Comparison of ENCODE assay signal across 27 cellular contexts in the genomic region with DNA sequence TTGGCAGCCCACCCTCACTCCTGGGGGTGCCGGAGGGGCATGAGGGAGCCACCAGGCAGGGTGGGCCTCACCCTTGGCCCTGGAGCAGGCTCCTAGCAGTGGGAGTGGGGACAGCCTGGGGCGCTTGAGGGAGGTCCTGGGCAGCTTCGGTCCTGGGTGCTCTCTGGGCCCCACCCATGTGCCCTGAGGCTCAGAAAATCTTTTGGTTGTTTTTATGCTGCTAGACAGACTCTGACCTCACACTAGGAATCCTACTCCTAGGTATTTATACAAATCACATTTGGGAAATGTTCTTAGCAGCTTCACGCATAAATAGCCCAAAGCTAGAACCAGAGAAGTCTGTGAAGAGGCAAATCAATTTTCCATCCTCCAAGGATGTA. TPM values are rescaled to one million over a fixed set of nuclear protein-coding genes. Genes with fewer than 3 reads are reported as not detected.
A peak's percentile ranks its signal among the peaks of the same experiment; 100 is the strongest.
DNase-seq lines count a peak whose midpoint lies in the region; ATAC-seq, FAIRE-seq and TF ChIP-seq lines count a peak whose summit lies in the region.
"Had no signal": no experiment of that assay in that cellular context is flagged by ENCODE, and none has a peak within 500 bp of the region (broad histone marks: within the 10 kb centered on the region; RNA-seq: fewer than 3 reads in every experiment).

No MANE protein-coding gene starts in this region.

- peak overlapping the region; percentile 14 for H2AFZ ChIP-seq in ACC112 (ENCODE audit: low read length, unreplicated experiment)
- H2AFZ ChIP-seq in GM23338, result peak overlapping the region; percentile 10; the same call in 1 of the 2 replicates
- peak overlapping the region; percentile 49 for H2AFZ ChIP-seq in keratinocyte (ENCODE audit: control insufficient read depth, low read length)

- H3K27ac ChIP-seq in ACC112 (ENCODE audit: low read depth, low read length) (no peak overlapping the region), GM23338 (ENCODE audit: low read depth) (no peak overlapping the region), SJSA1 (peak overlapping the region; percentile 78), keratinocyte (ENCODE audit: control insufficient read depth, insufficient read depth, low read length) (no peak overlapping the region), esophagus squamous epithelium (no peak overlapping the region), caudate nucleus (ENCODE audit: low read depth, low read length) (no peak overlapping the region)
- H3K27ac ChIP-seq: coronary artery, left lung had no signal

- H4K20me1 ChIP-seq in GM23338 (replicated peaks; ENCODE audit: insufficient read depth) (no peaks in the 10 kb centered on the region), keratinocyte (ENCODE audit: control insufficient read depth, extremely low read depth, insufficient read depth, low read length) (no peaks in the 10 kb centered on the region)

- FAIRE-seq in keratinocyte (lab: Jason Lieb, UNC), result peak; percentile 51
- FAIRE-seq: A204.1, frontal cortex, GM18507 had no signal

- no peak overlapping the region for H3K4me3 ChIP-seq in ACC112 (ENCODE audit: low read depth, low read length)
- H3K4me3 ChIP-seq in GM23338, result no peak overlapping the region
- H3K4me3 ChIP-seq in SJSA1, result no peak overlapping the region
- no peak overlapping the region for H3K4me3 ChIP-seq in keratinocyte (ENCODE audit: control insufficient read depth in 2 of 3, extremely low read depth in 1 of 3, insufficient read depth in 2 of 3, low read depth in 1 of 3, low read length in 3 of 3)
- no peak overlapping the region for H3K4me3 ChIP-seq in esophagus squamous epithelium
- H3K4me3 ChIP-seq: coronary artery, left lung had no signal

- no peak overlapping the region for H3K27ac Mint-ChIP-seq in GM23338
- H3K27ac Mint-ChIP-seq: activated CD4-positive, alpha-beta T cell treated with anti-CD3 and anti-CD28 coated beads for 36 hours; activated CD8-positive, alpha-beta T cell treated with anti-CD3 and anti-CD28 coated beads, Interleukin-2, amount 10 ng/mL, durations not matched to agents 7 days and 5 days; activated naive CD4-positive, alpha-beta T cell treated with anti-CD3 and anti-CD28 coated beads, Interleukin-2, amount 50 U/mL, for 72 hours; B cell had no signal

- no peaks in the 10 kb centered on the region for H3F3A ChIP-seq in GM23338 (replicated peaks; ENCODE audit: low read depth)

- intact Hi-C loops in esophagus squamous epithelium (cut with DNase I), result no loop called here
- intact Hi-C loops in left colon (cut with DNase I, micrococcal nuclease), result no loop called here

- H3K9me3 ChIP-seq in SJSA1 (replicated peaks) (no peaks in the 10 kb centered on the region), keratinocyte (ENCODE audit: control insufficient read depth, low read depth, low read length) (no peaks in the 10 kb centered on the region), esophagus squamous epithelium (peaks cover 0 to 9% (median 0%) of the 10 kb centered on the region in 3 donors)

- dilution Hi-C loops in keratinocyte (cut with MboI; ENCODE audit: extremely low pct_ligation_motif_present, low sequenced_read_pairs), result no loop called here

- H3K9me3 Mint-ChIP-seq in GM23338, result peaks cover 21% of the 10 kb centered on the region

- no peak overlapping the region for H3K9ac ChIP-seq in keratinocyte (ENCODE audit: control insufficient read depth, extremely low read depth, insufficient read depth, low read length)

- no peak for DNase-seq in GM23338 (ENCODE audit: low spot score)
- peak in 1 of 2 experiments; percentile 46 for DNase-seq in SJSA1 (ENCODE audit: low read depth in 1 of 2, low spot score in 2 of 2)
- DNase-seq in keratinocyte (ENCODE audit: low read depth, low spot score), result no peak
- DNase-seq in NCI-H2081 treated with DMSO at 0.1 percent for 48 hours (lab: John Stamatoyannopoulos, UW), result no peak
- no peak for DNase-seq in esophagus squamous epithelium (lab: John Stamatoyannopoulos, UW)
- DNase-seq in caudate nucleus (lab: John Stamatoyannopoulos, UW), result no peak
- no peak for DNase-seq in left colon
- DNase-seq: activated CD4-positive, alpha-beta T cell treated with anti-CD3 and anti-CD28 coated beads for 36 hours; activated CD8-positive, alpha-beta T cell treated with anti-CD3 and anti-CD28 coated beads, Interleukin-2, amount 10 ng/mL, durations not matched to agents 7 days and 5 days; anterior cingulate cortex; hippocampal formation; left lung; NCI-H1105; NCI-H1930; NCI-H526; occipital lobe; RPMI8226; stimulated activated CD4-positive, alpha-beta T cell treated with anti-CD3 and anti-CD28 coated beads, Interleukin-15, amount 100 ng/mL, for 24 hours; stimulated activated naive CD4-positive, alpha-beta T cell treated with Interleukin-2 at 50 U/mL for 16 hours had no signal

- H3K27me3 ChIP-seq in ACC112 (ENCODE audit: insufficient read depth, low read length) (no peaks in the 10 kb centered on the region), GM23338 (ENCODE audit: insufficient read depth) (no peaks in the 10 kb centered on the region), SJSA1 (replicated peaks) (no peaks in the 10 kb centered on the region), keratinocyte (ENCODE audit: control insufficient read depth, extremely low read depth, insufficient read depth, low read length) (no peaks in the 10 kb centered on the region), esophagus squamous epithelium (peaks cover 0 to 3% (median 0%) of the 10 kb centered on the region in 4 donors)
- H3K27me3 ChIP-seq: left lung had no signal

- H3K4me2 ChIP-seq in GM23338 (no peak overlapping the region), keratinocyte (ENCODE audit: control insufficient read depth, extremely low read depth, insufficient read depth, low read depth, low read length) (peak overlapping the region; percentile 45)

- H3K27me3 Mint-ChIP-seq in GM23338 (ENCODE audit: insufficient read depth, low read depth, poor library complexity), result peaks cover 4% of the 10 kb centered on the region
- H3K27me3 Mint-ChIP-seq: activated CD4-positive, alpha-beta T cell treated with anti-CD3 and anti-CD28 coated beads for 36 hours had no signal

- no peaks in the 10 kb centered on the region for H3K9me1 ChIP-seq in keratinocyte (ENCODE audit: control insufficient read depth, extremely low read depth, insufficient read depth, low read length)

- H3K9me2 ChIP-seq in GM23338 (ENCODE audit: insufficient read depth), result no peaks in the 10 kb centered on the region

- peaks cover 11% of the 10 kb centered on the region; the same call in 1 of the 3 replicates for H3K36me3 Mint-ChIP-seq in GM23338 (ENCODE audit: low read depth)
- H3K36me3 Mint-ChIP-seq: activated naive CD4-positive, alpha-beta T cell treated with anti-CD3 and anti-CD28 coated beads, Interleukin-2, amount 50 U/mL, for 72 hours had no signal

- TF ChIP-seq POLR2A in esophagus squamous epithelium (IDR thresholded peaks at IDR 0.05), result no peak

- 68 to 78% methylated on average over 4 of the region's 4 CpGs for WGBS in esophagus squamous epithelium, 2 donors

- ATAC-seq in GM23338 (no peak; the same call in 2 of the 3 replicates), left colon (no peak)
- ATAC-seq: activated CD4-positive, alpha-beta T cell treated with anti-CD3 and anti-CD28 coated beads for 36 hours; activated CD8-positive, alpha-beta T cell treated with anti-CD3 and anti-CD28 coated beads, Interleukin-2, amount 10 ng/mL, durations not matched to agents 7 days and 5 days; activated naive CD4-positive, alpha-beta T cell treated with anti-CD3 and anti-CD28 coated beads, Interleukin-2, amount 50 U/mL, for 72 hours had no signal

- H3K36me3 ChIP-seq in ACC112 (ENCODE audit: insufficient read depth, low read length) (no peaks in the 10 kb centered on the region), GM23338 (ENCODE audit: insufficient read depth) (no peaks in the 10 kb centered on the region), SJSA1 (no peaks in the 10 kb centered on the region), keratinocyte (ENCODE audit: control insufficient read depth in 2 of 2, extremely low read depth in 1 of 2, insufficient read depth in 2 of 2, low read length in 2 of 2) (no peaks in the 10 kb centered on the region), esophagus squamous epithelium (no peaks in the 10 kb centered on the region)
- H3K36me3 ChIP-seq: left lung had no signal

- TF ChIP-seq CTCF in GM23338 (conservative IDR thresholded peaks at IDR 0.05; ENCODE audit: low read depth in 2 of 2), result no peak
- no peak for TF ChIP-seq CTCF in keratinocyte (optimal IDR thresholded peaks at IDR 0.05 in 1 of 3, IDR thresholded peaks at IDR 0.05 in 1 of 3, conservative IDR thresholded peaks at IDR 0.05 in 1 of 3; ENCODE audit: extremely low read depth in 1 of 3, insufficient read depth in 2 of 3, low read length in 3 of 3)
- no peak for TF ChIP-seq CTCF in esophagus squamous epithelium (IDR thresholded peaks at IDR 0.05)

- peaks cover 22% of the 10 kb centered on the region for H3K4me1 Mint-ChIP-seq in GM23338
- H3K4me1 Mint-ChIP-seq: activated CD4-positive, alpha-beta T cell treated with anti-CD3 and anti-CD28 coated beads for 36 hours; B cell had no signal

- H3K79me2 ChIP-seq in ACC112 (ENCODE audit: control insufficient read depth, insufficient read depth, low read length, unreplicated experiment) (no peaks in the 10 kb centered on the region), GM23338 (replicated peaks; ENCODE audit: insufficient read depth) (no peaks in the 10 kb centered on the region), keratinocyte (ENCODE audit: control insufficient read depth, insufficient read depth, low read length) (no peaks in the 10 kb centered on the region)

- H3K4me3 Mint-ChIP-seq in GM23338, result no peak overlapping the region
- H3K4me3 Mint-ChIP-seq: activated CD4-positive, alpha-beta T cell treated with anti-CD3 and anti-CD28 coated beads for 36 hours; activated CD8-positive, alpha-beta T cell treated with anti-CD3 and anti-CD28 coated beads, Interleukin-2, amount 10 ng/mL, durations not matched to agents 7 days and 5 days; B cell had no signal

- H3K4me1 ChIP-seq in ACC112 (ENCODE audit: control insufficient read depth, insufficient read depth, low read length, unreplicated experiment) (no peaks in the 10 kb centered on the region), GM23338 (ENCODE audit: insufficient read depth) (peaks cover 9% of the 10 kb centered on the region), SJSA1 (replicated peaks) (peaks cover 22% of the 10 kb centered on the region), keratinocyte (ENCODE audit: control insufficient read depth, extremely low read depth, insufficient read depth, low read length) (peaks cover 10% of the 10 kb centered on the region), esophagus squamous epithelium (peaks cover 0 to 17% (median 4%) of the 10 kb centered on the region in 3 donors)

RNA-seq across cellular contexts. Expression of a gene that starts 10.9 kb away (rescaled TPM):
- total RNA-seq in GM23338 (2014; rRNA removed; shearing (Covaris generic)), result 26.2 and 33.8 TPM in 2 replicates
- polyA plus RNA-seq in GM23338 (2016; fragmentation: Nextera tagmentation; extraction: Ambion mirVana) (8.4 and 9.3 TPM in 2 replicates), keratinocyte (2.3 to 4.8 TPM (median 4.3 TPM) in 3 replicates)
- total RNA-seq in SJSA1 (2014; rRNA removed; shearing (Covaris generic)), result 1.5 and 2.9 TPM in 2 replicates
- 6.5 TPM for polyA plus RNA-seq in keratinocyte (2011; ENCODE audit: low read depth)
- polyA plus RNA-seq in keratinocyte (2011; cell fraction: cytosol; rRNA removed), result 2.1 and 3.5 TPM in 2 replicates
- 21.9 and 29.8 TPM in 2 replicates for polyA plus RNA-seq in keratinocyte (2011; cell fraction: nucleus; rRNA removed)
- 7.5 and 24.2 TPM in 2 replicates for polyA plus RNA-seq in keratinocyte (2012; ENCODE audit: low replicate concordance)
- polyA minus RNA-seq in keratinocyte, result 5.2 to 6.6 TPM (median 5.8 TPM) in 3 replicates
- polyA minus RNA-seq in keratinocyte (2011; cell fraction: cytosol; rRNA and poly(A)+ RNA removed), result 9.6 TPM
- 13.2 and 15.6 TPM in 2 replicates for polyA minus RNA-seq in keratinocyte (2011; cell fraction: nucleus; rRNA and poly(A)+ RNA removed)
- total RNA-seq in esophagus squamous epithelium (10 to 100 TPM in 3 of 4 donors, 1 to 10 TPM in 1; 9.1 to 55.0 (median 19.5) TPM), left colon (10 to 100 TPM; 18.0 to 29.8 TPM)

RNA-seq across cellular contexts. Expression of a gene that starts 45.6 kb away (rescaled TPM):
- 72.7 and 73.0 TPM in 2 replicates for total RNA-seq in GM23338 (2014; rRNA removed; shearing (Covaris generic))
- polyA plus RNA-seq in GM23338 (2016; fragmentation: Nextera tagmentation; extraction: Ambion mirVana) (52.4 and 59.3 TPM in 2 replicates), keratinocyte (25.8 to 27.1 TPM (median 26.3 TPM) in 3 replicates)
- total RNA-seq in SJSA1 (2014; rRNA removed; shearing (Covaris generic)), result 7.0 and 14.3 TPM in 2 replicates
- 8.4 TPM for polyA plus RNA-seq in keratinocyte (2011; ENCODE audit: low read depth)
- polyA plus RNA-seq in keratinocyte (2011; cell fraction: cytosol; rRNA removed), result 10.4 and 22.4 TPM in 2 replicates
- polyA plus RNA-seq in keratinocyte (2011; cell fraction: nucleus; rRNA removed), result 50.5 and 61.5 TPM in 2 replicates
- polyA plus RNA-seq in keratinocyte (2012; ENCODE audit: low replicate concordance), result 16.2 and 30.7 TPM in 2 replicates
- 17.2 to 33.2 TPM (median 20.8 TPM) in 3 replicates for polyA minus RNA-seq in keratinocyte
- 26.3 TPM for polyA minus RNA-seq in keratinocyte (2011; cell fraction: cytosol; rRNA and poly(A)+ RNA removed)
- polyA minus RNA-seq in keratinocyte (2011; cell fraction: nucleus; rRNA and poly(A)+ RNA removed), result 19.0 and 21.3 TPM in 2 replicates
- total RNA-seq in esophagus squamous epithelium (10 to 100 TPM in 3 of 4 donors, 1 to 10 TPM in 1; 8.1 to 24.2 (median 19.8) TPM), left colon (10 to 100 TPM; 19.7 to 31.8 TPM)

RNA-seq across cellular contexts. Expression of a gene that starts 55.3 kb away (rescaled TPM):
- total RNA-seq in GM23338 (2014; rRNA removed; shearing (Covaris generic)), result 26.8 and 48.5 TPM in 2 replicates
- polyA plus RNA-seq in GM23338 (2016; fragmentation: Nextera tagmentation; extraction: Ambion mirVana) (10.4 and 16.9 TPM in 2 replicates), keratinocyte (2.2 to 4.8 TPM (median 2.3 TPM) in 3 replicates)
- 3.1 and 3.4 TPM in 2 replicates for total RNA-seq in SJSA1 (2014; rRNA removed; shearing (Covaris generic))
- polyA plus RNA-seq in keratinocyte (2011; ENCODE audit: low read depth), result 1.8 TPM
- polyA plus RNA-seq in keratinocyte (2011; cell fraction: cytosol; rRNA removed), result 1.3 and 2.1 TPM in 2 replicates
- 3.5 and 4.6 TPM in 2 replicates for polyA plus RNA-seq in keratinocyte (2011; cell fraction: nucleus; rRNA removed)
- polyA plus RNA-seq in keratinocyte (2012; ENCODE audit: low replicate concordance), result 1.2 and 2.0 TPM in 2 replicates
- polyA minus RNA-seq in keratinocyte, result 0.38 to 3.3 TPM (median 1.3 TPM) in 3 replicates
- 7.7 TPM for polyA minus RNA-seq in keratinocyte (2011; cell fraction: cytosol; rRNA and poly(A)+ RNA removed)
- polyA minus RNA-seq in keratinocyte (2011; cell fraction: nucleus; rRNA and poly(A)+ RNA removed), result 5.1 and 9.2 TPM in 2 replicates
- total RNA-seq in esophagus squamous epithelium (1 to 10 TPM; 1.3 to 3.1 (median 1.9) TPM), left colon (1 to 10 TPM in 1 of 2 donors, under 1 TPM in 1; 0.76 to 1.6 TPM)
- total RNA-seq: activated CD4-positive, alpha-beta T cell treated with anti-CD3 and anti-CD28 coated beads for 36 hours; activated CD8-positive, alpha-beta T cell treated with anti-CD3 and anti-CD28 coated beads, Interleukin-2, amount 10 ng/mL, durations not matched to agents 7 days and 5 days; activated naive CD4-positive, alpha-beta T cell treated with anti-CD3 and anti-CD28 coated beads, Interleukin-2, amount 50 U/mL, for 72 hours; T-helper 2 cell treated with Interferon-gamma antibody and Interleukin-4, amounts not matched to agents 100 ng/mL and 5 ng/mL, for 36 hours had no signal
